26 cellular contexts compared by ENCODE assay signal in genomic region chr10:58573144-58573543, GRCh38.
"Had no signal": no experiment of that assay in that cellular context is flagged by ENCODE, and none has a peak within 500 bp of the region (broad histone marks: within the 10 kb centered on the region; RNA-seq: fewer than 3 reads in every experiment).

No MANE protein-coding gene starts in this region.

- DNase-seq: activated B cell treated with CpG ODN at 0.5 μM for 24 hours; activated CD4-positive, alpha-beta memory T cell treated with anti-CD3 and anti-CD28 coated beads for 36 hours; activated CD4-positive, alpha-beta T cell treated with anti-CD3 and anti-CD28 coated beads for 4 hours; activated gamma-delta T cell; activated naive CD4-positive, alpha-beta T cell treated with anti-CD3 and anti-CD28 coated beads, Interleukin-2, amount 50 U/mL, for 16 hours; activated naive CD8-positive, alpha-beta T cell treated with anti-CD3 and anti-CD28 coated beads, Interleukin-2, amount 50 U/mL, for 24 hours; activated T-cell treated with anti-CD3 and anti-CD28 coated beads for 4 hours; cortex of kidney; erythroblast; gastrocnemius medialis; hippocampal formation; left ventricle myocardium superior; mammary epithelial cell; midbrain; natural killer cell; ovary; psoas muscle; substantia nigra; SW 1271; T-helper 17 cell; tibial artery had no signal

- H3K9me3 ChIP-seq: ascending aorta, gastrocnemius medialis, ovary, psoas muscle, right atrium auricular region, tibial artery had no signal

- H3K4me3 Mint-ChIP-seq: activated B cell treated with CpG ODN at 0.5 μM for 24 hours; activated CD4-positive, alpha-beta memory T cell treated with anti-CD3 and anti-CD28 coated beads for 36 hours; activated naive CD8-positive, alpha-beta T cell treated with anti-CD3 and anti-CD28 coated beads, Interleukin-2, amount 50 U/mL, for 24 hours; activated T-helper 1 cell treated with anti-CD3 and anti-CD28 coated beads, Interleukin-12 subunit alpha, Interleukin-12 subunit beta, Interleukin-2, Interleukin-4 antibody, amounts not matched to agents 30 ng/mL and 10 ng/mL and 1 ng/mL, durations not matched to agents 14 hours and 24 hours and 36 hours; central memory CD8-positive, alpha-beta T cell; natural killer cell; stimulated activated naive CD8-positive, alpha-beta T cell treated with anti-CD3 and anti-CD28 coated beads, Interleukin-15, Interleukin-2, amounts not matched to agents 100 ng/mL and 50 ng/mL, for 24 hours; T-helper 17 cell had no signal

- H3K9me3 Mint-ChIP-seq: activated T-helper 1 cell treated with anti-CD3 and anti-CD28 coated beads, Interleukin-12 subunit alpha, Interleukin-12 subunit beta, Interleukin-2, Interleukin-4 antibody, amounts not matched to agents 30 ng/mL and 10 ng/mL and 1 ng/mL, durations not matched to agents 14 hours and 24 hours and 36 hours had no signal

- H3K4me1 Mint-ChIP-seq: activated B cell treated with CpG ODN at 0.5 μM for 24 hours; activated naive CD8-positive, alpha-beta T cell treated with anti-CD3 and anti-CD28 coated beads, Interleukin-2, amount 50 U/mL, for 24 hours; central memory CD8-positive, alpha-beta T cell; natural killer cell had no signal

- H3K36me3 Mint-ChIP-seq: activated CD4-positive, alpha-beta memory T cell treated with anti-CD3 and anti-CD28 coated beads for 36 hours; natural killer cell had no signal

- H3K27me3 ChIP-seq: ascending aorta, gastrocnemius medialis, ovary, right atrium auricular region, tibial artery had no signal

- H3K27ac ChIP-seq: gastrocnemius medialis, ovary, psoas muscle, right atrium auricular region had no signal

- H3K36me3 ChIP-seq: ascending aorta, gastrocnemius medialis, ovary, right atrium auricular region, tibial artery had no signal

- H3K27me3 Mint-ChIP-seq: activated B cell treated with CpG ODN at 0.5 μM for 24 hours; activated CD4-positive, alpha-beta memory T cell treated with anti-CD3 and anti-CD28 coated beads for 36 hours; central memory CD8-positive, alpha-beta T cell; stimulated activated naive CD8-positive, alpha-beta T cell treated with anti-CD3 and anti-CD28 coated beads, Interleukin-15, Interleukin-2, amounts not matched to agents 100 ng/mL and 50 ng/mL, for 24 hours had no signal

- H3K27ac Mint-ChIP-seq: activated B cell treated with CpG ODN at 0.5 μM for 24 hours; activated CD4-positive, alpha-beta memory T cell treated with anti-CD3 and anti-CD28 coated beads for 36 hours; activated naive CD8-positive, alpha-beta T cell treated with anti-CD3 and anti-CD28 coated beads, Interleukin-2, amount 50 U/mL, for 24 hours; activated T-helper 1 cell treated with anti-CD3 and anti-CD28 coated beads, Interleukin-12 subunit alpha, Interleukin-12 subunit beta, Interleukin-2, Interleukin-4 antibody, amounts not matched to agents 30 ng/mL and 10 ng/mL and 1 ng/mL, durations not matched to agents 14 hours and 24 hours and 36 hours; natural killer cell; stimulated activated naive CD8-positive, alpha-beta T cell treated with anti-CD3 and anti-CD28 coated beads, Interleukin-15, Interleukin-2, amounts not matched to agents 100 ng/mL and 50 ng/mL, for 24 hours; T-helper 17 cell had no signal

- H3K4me3 ChIP-seq: ascending aorta, gastrocnemius medialis, ovary, psoas muscle, right atrium auricular region, tibial artery had no signal
